ENCODE assay signal across 32 cellular contexts in the genomic region with DNA sequence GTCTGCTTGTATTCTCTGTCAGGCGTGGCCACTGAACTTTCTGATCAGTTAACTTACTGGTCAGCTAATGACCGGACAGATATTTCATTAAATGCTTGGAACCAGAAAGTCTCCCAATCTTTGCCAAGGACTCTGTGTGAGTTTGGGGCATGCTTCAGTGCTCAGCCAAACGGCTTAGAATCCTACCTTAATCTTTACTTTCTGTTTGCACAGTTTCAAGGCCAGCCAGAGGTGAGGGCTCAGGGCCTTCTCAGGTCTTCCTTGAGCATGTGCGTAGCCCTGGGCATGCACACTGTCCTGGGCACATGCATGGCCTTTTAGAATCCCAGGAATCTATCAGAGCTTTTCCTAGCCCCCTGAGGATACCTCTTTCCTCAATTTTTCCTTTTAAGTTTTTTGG.
"Had no signal": no experiment of that assay in that cellular context is flagged by ENCODE, and none has a peak within 500 bp of the region (broad histone marks: within the 10 kb centered on the region; RNA-seq: fewer than 3 reads in every experiment).

No MANE protein-coding gene starts in this region.

- FAIRE-seq: endometrium, endothelial cell of umbilical vein had no signal

- H3K27ac Mint-ChIP-seq: activated CD8-positive, alpha-beta T cell treated with anti-CD3 and anti-CD28 coated beads for 36 hours; activated naive CD4-positive, alpha-beta T cell treated with anti-CD3 and anti-CD28 coated beads, Interleukin-2, amount 50 U/mL, for 24 hours; activated naive CD8-positive, alpha-beta T cell treated with anti-CD3 and anti-CD28 coated beads for 36 hours; activated naive CD8-positive, alpha-beta T cell treated with anti-CD3 and anti-CD28 coated beads, Interleukin-2, amount 50 U/mL, for 24 hours; brain; WTC11 had no signal

- H3K27me3 ChIP-seq: adrenal gland, breast epithelium, cardiac muscle cell, colonic mucosa, esophagus squamous epithelium, gastroesophageal sphincter had no signal

- H3K4me1 ChIP-seq: adrenal gland, breast epithelium, colonic mucosa, gastroesophageal sphincter had no signal

- H3K4me3 ChIP-seq: adrenal gland, breast epithelium, cardiac muscle cell, colonic mucosa, esophagus squamous epithelium, gastroesophageal sphincter had no signal

- ATAC-seq: activated CD8-positive, alpha-beta T cell treated with anti-CD3 and anti-CD28 coated beads for 36 hours; activated naive CD8-positive, alpha-beta T cell treated with anti-CD3 and anti-CD28 coated beads, Interleukin-2, amount 50 U/mL, for 24 hours; gastroesophageal sphincter; WTC11 had no signal

- H3K4me1 Mint-ChIP-seq: activated naive CD4-positive, alpha-beta T cell treated with anti-CD3 and anti-CD28 coated beads, Interleukin-2, amount 50 U/mL, for 24 hours; activated naive CD8-positive, alpha-beta T cell treated with anti-CD3 and anti-CD28 coated beads for 36 hours; activated naive CD8-positive, alpha-beta T cell treated with anti-CD3 and anti-CD28 coated beads, Interleukin-2, amount 50 U/mL, for 24 hours; brain; WTC11 had no signal

- DNase-seq: activated CD4-positive, alpha-beta T cell treated with anti-CD3 and anti-CD28 coated beads for 1 hour; activated CD4-positive, alpha-beta T cell treated with anti-CD3 and anti-CD28 coated beads for 4 hours; activated CD4-positive, alpha-beta T cell treated with anti-CD3 and anti-CD28 coated beads, Interleukin-2, amount 50 U/mL, for 1 hour; activated CD4-positive, alpha-beta T cell treated with anti-CD3 and anti-CD28 coated beads, Interleukin-2, amount 50 U/mL, for 48 hours; activated CD8-positive, alpha-beta memory T cell treated with anti-CD3 and anti-CD28 coated beads for 24 hours; activated CD8-positive, alpha-beta T cell treated with anti-CD3 and anti-CD28 coated beads for 36 hours; activated gamma-delta T cell; activated naive CD4-positive, alpha-beta T cell treated with Interleukin-2 at 50 U/mL for 16 hours; activated naive CD8-positive, alpha-beta T cell treated with anti-CD3 and anti-CD28 coated beads for 36 hours; activated naive CD8-positive, alpha-beta T cell treated with anti-CD3 and anti-CD28 coated beads, Interleukin-2, amount 50 U/mL, for 24 hours; activated T-cell treated with anti-CD3 and anti-CD28 coated beads, Interleukin-2, amount 50 U/mL, for 1 hour; activated T-cell treated with anti-CD3 and anti-CD28 coated beads, Interleukin-2, amount 50 U/mL, for 48 hours; adrenal gland; amygdala; aorta; central memory CD4-positive, alpha-beta T cell; cerebellar nuclear complex; colonic mucosa; effector CD8-positive, alpha-beta T cell; esophagus squamous epithelium; foreskin melanocyte; head of caudate nucleus; T-helper 2 cell had no signal

- H3K4me3 Mint-ChIP-seq: activated CD8-positive, alpha-beta T cell treated with anti-CD3 and anti-CD28 coated beads for 36 hours; activated naive CD4-positive, alpha-beta T cell treated with anti-CD3 and anti-CD28 coated beads, Interleukin-2, amount 50 U/mL, for 24 hours; activated naive CD8-positive, alpha-beta T cell treated with anti-CD3 and anti-CD28 coated beads for 36 hours; activated naive CD8-positive, alpha-beta T cell treated with anti-CD3 and anti-CD28 coated beads, Interleukin-2, amount 50 U/mL, for 24 hours; brain; WTC11 had no signal

- H3K9me3 ChIP-seq: adrenal gland, colonic mucosa had no signal

- H3K36me3 ChIP-seq: adrenal gland, breast epithelium, cardiac muscle cell, colonic mucosa, esophagus squamous epithelium, gastroesophageal sphincter had no signal

- H3K27ac ChIP-seq: adrenal gland, breast epithelium, cardiac muscle cell, colonic mucosa, epithelial cell of prostate, esophagus squamous epithelium, gastroesophageal sphincter had no signal

- H3K36me3 Mint-ChIP-seq: brain had no signal
